10 cellular contexts compared by ENCODE assay signal in the genomic region with DNA sequence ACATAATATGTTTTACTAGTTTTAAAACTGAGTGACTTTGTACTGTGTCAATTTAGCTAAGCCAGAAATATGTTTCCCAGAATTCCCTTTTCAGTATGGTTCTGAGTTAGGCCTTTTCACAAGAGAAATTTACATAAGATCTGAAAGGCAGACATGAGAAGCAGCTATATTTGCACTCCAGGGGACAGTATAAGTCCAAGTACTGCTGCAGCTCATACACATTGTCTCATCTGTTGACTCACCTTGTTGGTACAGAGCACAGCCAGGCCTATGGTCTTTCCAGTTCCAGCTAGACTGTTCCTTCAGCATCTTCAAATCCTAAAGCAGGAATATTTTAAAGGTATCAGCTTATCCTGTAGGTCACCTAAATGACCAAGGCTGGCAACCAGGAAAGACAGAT.
DNase-seq lines count a peak whose midpoint lies in the region; ATAC-seq and TF ChIP-seq lines count a peak whose summit lies in the region.
"Had no signal": no experiment of that assay in that cellular context is flagged by ENCODE, and none has a peak within 500 bp of the region (broad histone marks: within the 10 kb centered on the region; RNA-seq: fewer than 3 reads in every experiment).

No MANE protein-coding gene starts in this region.

- no peak overlapping the region for H3K4me3 ChIP-seq in cardiac fibroblast (replicated peaks in 1 of 2; ENCODE audit: low read depth in 2 of 2, low read length in 2 of 2)
- no peak overlapping the region for H3K4me3 ChIP-seq in retinal pigment epithelial cell (ENCODE audit: low read length)

- peak; percentile 12 for DNase-seq in DMS 273 (lab: John Stamatoyannopoulos, UW; ENCODE audit: unreplicated experiment)
- no peak for DNase-seq in DMS 273 treated with DMSO at 0.1 percent for 48 hours (lab: John Stamatoyannopoulos, UW)
- DNase-seq in NCI-H146 treated with DMSO at 0.1 percent for 48 hours (lab: John Stamatoyannopoulos, UW; ENCODE audit: unreplicated experiment) = peak; percentile 9
- peak; percentile 48 to 82 for DNase-seq in cardiac fibroblast (ENCODE audit: low read depth in 2 of 2)
- no peak for DNase-seq in retinal pigment epithelial cell (ENCODE audit: low read depth)
- DNase-seq in foreskin melanocyte = no peak
- no peak for DNase-seq in stimulated activated CD4-positive, alpha-beta T cell treated with anti-CD3 and anti-CD28 coated beads, Interleukin-4, amount 100 ng/mL, for 24 hours
- DNase-seq: activated CD4-positive, alpha-beta T cell treated with anti-CD3 and anti-CD28 coated beads, Interleukin-2, amount 50 U/mL, for 1 hour; activated naive CD4-positive, alpha-beta T cell treated with Interleukin-2 at 50 U/mL for 16 hours had no signal

- TF ChIP-seq CTCF in cardiac fibroblast (IDR thresholded peaks at IDR 0.05; ENCODE audit: low read depth, low read length) (peak; percentile 79), retinal pigment epithelial cell (conservative IDR thresholded peaks at IDR 0.05; ENCODE audit: low read depth, low read length) (peak; percentile 33)

- no peak for ATAC-seq in GM21619 (IDR thresholded peaks at IDR 0.05; ENCODE audit: unreplicated experiment)

Comparison
In these comparisons a context has a peak if more than half of its experiments do, and no peak if none do; other contexts are left out.
1. DNase-seq: peak in DMS 273 (single experiment), NCI-H146 treated with DMSO at 0.1 percent for 48 hours (single experiment) and cardiac fibroblast (2 of 2); none in DMS 273 treated with DMSO at 0.1 percent for 48 hours (single experiment), retinal pigment epithelial cell (single experiment), foreskin melanocyte (single experiment) and stimulated activated CD4-positive, alpha-beta T cell treated with anti-CD3 and anti-CD28 coated beads, Interleukin-4, amount 100 ng/mL, for 24 hours (single experiment).